ENCODE assay signal across 8 cellular contexts in the genomic region with DNA sequence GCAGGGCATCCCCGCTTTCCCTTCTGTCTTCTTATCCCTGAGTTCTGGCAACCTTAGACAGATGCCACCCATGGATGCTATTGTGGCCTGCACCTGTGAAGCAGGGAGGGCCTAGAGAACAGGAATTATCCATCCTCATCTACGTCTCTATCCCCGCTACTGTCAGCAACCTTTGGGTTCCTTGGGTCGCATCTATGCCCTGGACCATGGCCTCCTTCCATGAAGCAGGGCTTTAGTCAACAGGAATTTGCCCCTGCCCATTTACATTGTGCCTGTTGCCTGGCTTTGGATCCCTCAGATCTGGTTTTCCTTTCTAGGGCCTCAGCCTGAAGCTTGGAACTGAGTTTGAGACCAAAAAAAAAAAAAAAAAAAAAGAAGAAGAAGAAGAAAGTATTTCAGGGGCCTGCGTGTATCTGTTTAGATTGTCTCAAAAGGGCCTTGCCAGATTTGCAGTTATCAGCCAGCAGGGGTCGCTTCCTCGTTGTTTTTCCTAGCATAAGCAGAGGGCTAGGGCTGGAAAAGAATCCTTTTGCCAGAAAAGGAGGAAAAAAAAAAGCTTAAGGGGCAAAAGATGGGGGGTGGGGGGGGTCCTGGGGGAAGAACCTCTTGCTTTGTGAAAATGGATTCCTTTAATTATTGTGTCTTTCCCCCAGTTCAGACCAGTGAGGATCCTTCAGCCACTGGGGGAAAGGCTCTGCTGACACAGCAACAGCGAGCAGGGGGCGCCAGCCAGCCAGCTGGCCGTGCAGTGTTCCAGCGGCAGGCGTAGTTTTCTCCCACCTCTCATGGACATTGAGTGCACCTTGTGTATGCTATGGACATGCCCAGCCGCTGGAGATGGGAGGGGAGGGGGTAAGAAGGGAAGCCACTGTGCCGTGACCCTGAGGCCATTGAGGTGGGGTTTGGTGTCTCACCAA.
DNase-seq lines count a peak whose midpoint lies in the region; ATAC-seq lines count a peak whose summit lies in the region.

No MANE protein-coding gene starts in this region.

- peak; percentile 83 to 88 for ATAC-seq in right cardiac atrium

- H3K27me3 ChIP-seq in adipocyte (replicated peaks; ENCODE audit: control insufficient read depth, insufficient read depth, low read length) (peaks cover 18% of the 10 kb centered on the region), right cardiac atrium (ENCODE audit: control insufficient read depth, insufficient read depth) (no peaks in the 10 kb centered on the region), MG63 (peaks cover 9% of the 10 kb centered on the region)

- intact Hi-C loops in right cardiac atrium (cut with DNase I) = loop anchor here in 1 of 4 donors (5.0 kb wide), 1 partner anchor 146 kb away; the partner anchor contains the start of gene CFAP100

- peak overlapping the region; percentile 37 for H3K9ac ChIP-seq in adipocyte (ENCODE audit: low read length)

- H3K27ac ChIP-seq in right cardiac atrium (ENCODE audit: low read length) = no peak overlapping the region

- 43% methylated on average over 14 of the region's 14 CpGs for WGBS in right cardiac atrium

- peaks cover 5% of the 10 kb centered on the region for H3K9me3 ChIP-seq in adipocyte (ENCODE audit: control insufficient read depth, low read length)
- no peaks in the 10 kb centered on the region for H3K9me3 ChIP-seq in right cardiac atrium (ENCODE audit: control insufficient read depth, low read length)
- peaks cover 15% of the 10 kb centered on the region for H3K9me3 ChIP-seq in MG63

- H3K36me3 ChIP-seq in adipocyte (ENCODE audit: control insufficient read depth, insufficient read depth, low read length, severe bottlenecking) = no peaks in the 10 kb centered on the region
- H3K36me3 ChIP-seq in MG63 = no peaks in the 10 kb centered on the region

- DNase-seq in DMS 273 (lab: John Stamatoyannopoulos, UW; ENCODE audit: unreplicated experiment) = peak; percentile 75
- DNase-seq in DMS 273 treated with DMSO at 0.1 percent for 48 hours (lab: John Stamatoyannopoulos, UW) = no peak
- DNase-seq in NCI-H1105 (lab: John Stamatoyannopoulos, UW) = peak; percentile 12
- DNase-seq in adipocyte (ENCODE audit: low read depth) = peak; percentile 90
- peak; percentile 62 to 85 (median 77) for DNase-seq in right cardiac atrium
- peak; percentile 29 for DNase-seq in smooth muscle cell of the brain vasculature (ENCODE audit: low read depth, low spot score)
- no peak for DNase-seq in MG63
- DNase-seq in mesenteric fat pad (ENCODE audit: low spot score) = no peak

- H3K4me1 ChIP-seq in adipocyte (ENCODE audit: control insufficient read depth, insufficient read depth, low read length) = peaks cover 5% of the 10 kb centered on the region
- no peaks in the 10 kb centered on the region for H3K4me1 ChIP-seq in right cardiac atrium (ENCODE audit: control insufficient read depth, insufficient read depth, low read length)

- H3K4me3 ChIP-seq in adipocyte (ENCODE audit: low read length) = no peak overlapping the region
- H3K4me3 ChIP-seq in right cardiac atrium (ENCODE audit: low read length) = no peak overlapping the region
- no peak overlapping the region for H3K4me3 ChIP-seq in MG63

Comparison
In these comparisons a context has a peak if more than half of its experiments do, and no peak if none do; other contexts are left out.
1. DNase-seq: peak in DMS 273 (single experiment), NCI-H1105 (single experiment), adipocyte (single experiment), right cardiac atrium (3 of 3) and smooth muscle cell of the brain vasculature (single experiment); none in DMS 273 treated with DMSO at 0.1 percent for 48 hours (single experiment), MG63 (single experiment) and mesenteric fat pad (single experiment).